ENCODE assay signal across 9 cellular contexts in the genomic region with DNA sequence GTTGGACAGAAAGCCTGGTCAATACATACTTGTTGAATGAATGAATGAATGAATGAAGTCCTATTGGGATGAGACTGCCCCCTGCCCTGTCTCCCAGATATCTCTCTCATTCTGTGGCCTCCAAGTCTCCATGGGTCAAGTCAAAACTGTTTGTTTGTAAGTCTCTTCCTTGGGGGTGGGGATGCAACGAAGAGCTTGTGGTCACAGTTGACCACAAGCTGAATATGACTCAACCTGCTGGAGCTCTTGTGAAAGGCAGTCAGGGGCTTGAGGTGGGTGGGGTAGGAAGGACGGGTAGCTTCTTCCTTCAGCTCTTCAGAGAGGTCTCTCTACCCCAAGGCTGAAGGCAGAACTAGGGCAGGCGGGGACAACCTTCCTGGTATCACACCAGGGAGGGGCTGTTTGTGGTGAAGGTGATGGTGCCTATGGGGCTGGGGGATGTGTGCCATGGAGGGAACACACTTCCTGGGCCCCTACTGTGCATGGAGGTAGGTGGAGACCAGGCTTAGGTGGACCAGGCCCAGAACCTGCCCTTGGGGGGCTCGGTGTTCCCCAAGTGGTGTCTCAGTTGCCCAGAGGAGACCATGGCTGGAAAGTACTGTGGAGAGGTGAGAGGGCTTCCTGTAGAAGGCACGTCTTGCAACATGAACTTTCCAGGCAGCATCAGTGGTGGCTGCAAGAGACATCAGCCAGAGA. TPM values are rescaled to one million over a fixed set of nuclear protein-coding genes. Genes with fewer than 3 reads are reported as not detected.
DNase-seq lines count a peak whose midpoint lies in the region; ATAC-seq, FAIRE-seq and TF ChIP-seq lines count a peak whose summit lies in the region.
"Had no signal": no experiment of that assay in that cellular context is flagged by ENCODE, and none has a peak within 500 bp of the region (broad histone marks: within the 10 kb centered on the region; RNA-seq: fewer than 3 reads in every experiment).

No MANE protein-coding gene starts in this region.

- no peak overlapping the region for H2AFZ ChIP-seq in HepG2 (ENCODE audit: low read length)

- 57 to 64% (median 63%) methylated on average over 3 to 5 of the region's 5 CpGs for WGBS in adrenal gland, 4 donors
- 33% methylated on average over 4 of the region's 5 CpGs for WGBS in HepG2 (ENCODE audit: low lambda C conversion rate)
- WGBS in thyroid gland, 2 donors = 49 to 69% methylated on average over 5 of the region's 5 CpGs

- no peaks in the 10 kb centered on the region for H4K20me1 ChIP-seq in HepG2 (ENCODE audit: insufficient read depth, low read length)

- peak; percentile 89 for ATAC-seq in HG03108 (IDR thresholded peaks at IDR 0.05; ENCODE audit: unreplicated experiment)
- ATAC-seq in HepG2 = no peak

- FAIRE-seq in GM18507 (lab: Jason Lieb, UNC) (peak; percentile 97), HepG2 (lab: Jason Lieb, UNC) (no peak)

- no peak overlapping the region for H3K9ac ChIP-seq in HepG2 (ENCODE audit: insufficient read depth, low read depth, low read length)

- no TSS peak for BruUV-seq in HepG2 (replicated peaks; lab: Mats Ljungman, UMichigan)

- TF ChIP-seq EP300 in HepG2 (IDR thresholded peaks at IDR 0.05; ENCODE audit: low read depth in 2 of 2, low read length in 2 of 2) (no peak), HepG2 (CRISPR knock-in tag; IDR thresholded peaks at IDR 0.05; ENCODE audit: borderline replicate concordance) (no peak)

- CTCF ChIA-PET in HepG2 (lab: Yijun Ruan, JAX; ENCODE audit: low intra/inter-chr PET ratio, low total read pairs) = no interaction called here

- H3K27me3 ChIP-seq in adrenal gland = no peaks in the 10 kb centered on the region
- H3K27me3 ChIP-seq in HepG2 (ENCODE audit: control insufficient read depth in 1 of 2, insufficient read depth in 2 of 2, low read length in 2 of 2) = no peaks in the 10 kb centered on the region; a peak in 1 of 5 replicates
- no peaks in the 10 kb centered on the region for H3K27me3 ChIP-seq in thyroid gland
- H3K27me3 ChIP-seq: suprapubic skin had no signal

- in situ Hi-C loops in HepG2 (cut with HindIII; ENCODE audit: extremely low pct_ligation_motif_present, low pct_unique_long_range_greater_than_20kb) = no loop called here

- H3K9me3 ChIP-seq in adrenal gland (replicated peaks in 1 of 3) = no peaks in the 10 kb centered on the region
- H3K9me3 ChIP-seq in HepG2 (ENCODE audit: low read length) = no peaks in the 10 kb centered on the region
- H3K9me3 ChIP-seq in thyroid gland = no peaks in the 10 kb centered on the region
- H3K9me3 ChIP-seq: suprapubic skin had no signal

- TF ChIP-seq CTCF in adrenal gland (IDR thresholded peaks at IDR 0.05) (no peak), HepG2 (CRISPR knock-in tag; IDR thresholded peaks at IDR 0.05) (no peak), thyroid gland (IDR thresholded peaks at IDR 0.05) (no peak)

- POLR2A ChIA-PET in HepG2 (lab: Yijun Ruan, JAX) = interaction anchor here (0.7 kb wide), 1 partner anchor 43 kb away, joined by 3 read pairs; no protein-coding TSS in a partner anchor

- no peaks in the 10 kb centered on the region for H3K79me2 ChIP-seq in HepG2 (ENCODE audit: insufficient read depth, low read length)

- H3K4me1 ChIP-seq in adrenal gland (replicated peaks in 1 of 2) (no peaks in the 10 kb centered on the region), HepG2 (ENCODE audit: insufficient read depth, low read length) (no peaks in the 10 kb centered on the region), thyroid gland (no peaks in the 10 kb centered on the region)

- intact Hi-C loops in adrenal gland (cut with DNase I) (no loop called here), HepG2 (cut with micrococcal nuclease; ENCODE audit: unreplicated experiment) (no loop called here), thyroid gland (cut with DNase I) (no loop called here)

- no peak for TF ChIP-seq POLR2A in adrenal gland (IDR thresholded peaks at IDR 0.05)
- TF ChIP-seq POLR2A in HepG2 (IDR thresholded peaks at IDR 0.05; ENCODE audit: insufficient read depth in 1 of 2, low read depth in 2 of 2, low read length in 2 of 2) = no peak
- TF ChIP-seq POLR2A in thyroid gland (IDR thresholded peaks at IDR 0.05) = no peak

- H3K4me3 ChIP-seq in adrenal gland (no peak overlapping the region), HepG2 (replicated peaks in 1 of 3; ENCODE audit: insufficient read depth in 1 of 3, low read depth in 2 of 3, low read length in 3 of 3) (no peak overlapping the region), thyroid gland (replicated peaks in 1 of 3) (no peak overlapping the region)
- H3K4me3 ChIP-seq: suprapubic skin had no signal

- H3K27ac ChIP-seq in adrenal gland (peak overlapping the region in 1 of 5 donors; percentile 41), HepG2 (ENCODE audit: extremely low read length, insufficient read depth, low read length) (no peak overlapping the region), thyroid gland (no peak overlapping the region)
- H3K27ac ChIP-seq: suprapubic skin had no signal

- no peak overlapping the region for H3K4me2 ChIP-seq in HepG2 (ENCODE audit: low read depth, low read length)

- TF ChIP-seq RAD21 in HepG2 (CRISPR knock-in tag; IDR thresholded peaks at IDR 0.05) = no peak

- H3K36me3 ChIP-seq in adrenal gland (replicated peaks in 1 of 2) (no peaks in the 10 kb centered on the region), HepG2 (replicated peaks in 1 of 2; ENCODE audit: control insufficient read depth in 1 of 2, insufficient read depth in 2 of 2, low read length in 2 of 2) (no peaks in the 10 kb centered on the region), thyroid gland (no peaks in the 10 kb centered on the region)
- H3K36me3 ChIP-seq: suprapubic skin had no signal

- DNase-seq in GM18507 (ENCODE audit: extremely low spot score, insufficient read length, low read depth) = peak; percentile 79
- peak; percentile 64 to 79 for DNase-seq in SW 1271 (lab: John Stamatoyannopoulos, UW)
- peak in 4 of 7 donors; percentile 35 to 67 (median 58) for DNase-seq in adrenal gland
- DNase-seq in HepG2 (ENCODE audit: low spot score) = no peak
- peak; percentile 5 to 11 for DNase-seq in thyroid gland
- DNase-seq in NCI-H2196 treated with DMSO at 0.1 percent for 48 hours (lab: John Stamatoyannopoulos, UW; ENCODE audit: unreplicated experiment) = no peak
- no peak for DNase-seq in NCI-H345 treated with DMSO at 0.1 percent for 48 hours (lab: John Stamatoyannopoulos, UW; ENCODE audit: unreplicated experiment)

RNA-seq across cellular contexts. Expression of a gene that starts 8.0 kb away (rescaled TPM):
- total RNA-seq in adrenal gland (10 to 100 TPM; 12.0 to 27.1 (median 22.0) TPM), HepG2 (2016; rRNA removed; fragmentation: Illumina TruSeq; extraction: Trizol) (0.09 and 0.13 TPM in 2 replicates), thyroid gland (10 to 100 TPM in 1 of 4 donors, 1 to 10 TPM in 3; 5.1 to 21.5 (median 6.0) TPM)
- polyA plus RNA-seq in adrenal gland (10 to 100 TPM in 2 of 3 donors, 1 to 10 TPM in 1; 4.9 to 62.5 (median 11.7) TPM), HepG2 (2011; rRNA removed) (0.13 and 0.34 TPM in 2 replicates)
- total RNA-seq in HepG2 (2016; cell fraction: cytosol; rRNA removed; fragmentation: Illumina TruSeq; extraction: Trizol; ENCODE audit: low read depth) = 0.20 and 0.26 TPM in 2 replicates
- 0.11 and 0.16 TPM in 2 replicates for total RNA-seq in HepG2 (2016; cell fraction: insoluble cytoplasmic fraction; rRNA removed; fragmentation: Illumina TruSeq; extraction: Trizol)
- 0.21 and 0.80 TPM in 2 replicates for total RNA-seq in HepG2 (2016; cell fraction: membrane; rRNA removed; fragmentation: Illumina TruSeq; extraction: Trizol)
- not detected in 2 replicates for total RNA-seq in HepG2 (2016; cell fraction: nucleus; rRNA removed; fragmentation: Illumina TruSeq; extraction: Trizol)
- polyA plus RNA-seq in HepG2 (2011; cell fraction: cytosol; rRNA removed) = 0.13 and 0.30 TPM in 2 replicates
- 0.40 and 0.64 TPM in 2 replicates for polyA plus RNA-seq in HepG2 (2011; cell fraction: nucleus; rRNA removed)
- polyA plus RNA-seq in HepG2 (2012) = 0.42 and 1.5 TPM in 2 replicates
- 0.25 and 0.37 TPM in 2 replicates for polyA plus RNA-seq in HepG2 (2016; cell fraction: cytosol; fragmentation: Illumina TruSeq; extraction: Trizol; ENCODE audit: low read depth)
- polyA plus RNA-seq in HepG2 (2016; cell fraction: insoluble cytoplasmic fraction; fragmentation: Illumina TruSeq; extraction: Trizol; ENCODE audit: low read depth) = 0.16 TPM in 1 of 2 replicates, not detected in the other
- 0.32 and 0.36 TPM in 2 replicates for polyA plus RNA-seq in HepG2 (2016; cell fraction: membrane; fragmentation: Illumina TruSeq; extraction: Trizol; ENCODE audit: low read depth)
- 0.17 and 0.21 TPM in 2 replicates for polyA plus RNA-seq in HepG2 (2016; cell fraction: nucleus; fragmentation: Illumina TruSeq; extraction: Trizol; ENCODE audit: insufficient read depth, low read depth)
- polyA minus RNA-seq in HepG2 (2011; rRNA and poly(A)+ RNA removed; ENCODE audit: low replicate concordance) = 0.42 and 0.63 TPM in 2 replicates
- not detected in 2 replicates for polyA minus RNA-seq in HepG2 (2011; cell fraction: cytosol; rRNA and poly(A)+ RNA removed)
- not detected in 2 replicates for polyA minus RNA-seq in HepG2 (2011; cell fraction: nucleus; rRNA and poly(A)+ RNA removed)

RNA-seq across cellular contexts. Expression of a gene that starts 41.3 kb away (rescaled TPM):
- total RNA-seq in adrenal gland = 100 to 1,000 TPM in 1 of 8 donors, 10 to 100 TPM in 6, 1 to 10 TPM in 1; 7.6 to 100 (median 25.8) TPM
- 100 to 1,000 TPM in 1 of 3 donors, 10 to 100 TPM in 1, 1 to 10 TPM in 1; 2.0 to 190 (median 57.4) TPM for polyA plus RNA-seq in adrenal gland
- 0.49 TPM in 1 of 2 replicates, not detected in the other for total RNA-seq in HepG2 (2016; rRNA removed; fragmentation: Illumina TruSeq; extraction: Trizol)
- total RNA-seq in HepG2 (2016; cell fraction: cytosol; rRNA removed; fragmentation: Illumina TruSeq; extraction: Trizol; ENCODE audit: low read depth) = not detected in 2 replicates
- 0.24 TPM in 1 of 2 replicates, not detected in the other for total RNA-seq in HepG2 (2016; cell fraction: insoluble cytoplasmic fraction; rRNA removed; fragmentation: Illumina TruSeq; extraction: Trizol)
- not detected in 2 replicates for total RNA-seq in HepG2 (2016; cell fraction: membrane; rRNA removed; fragmentation: Illumina TruSeq; extraction: Trizol)
- 1.2 TPM in 1 of 2 replicates, not detected in the other for total RNA-seq in HepG2 (2016; cell fraction: nucleus; rRNA removed; fragmentation: Illumina TruSeq; extraction: Trizol)
- 1.7 and 3.0 TPM in 2 replicates for polyA plus RNA-seq in HepG2 (2011; rRNA removed)
- 0.46 and 0.68 TPM in 2 replicates for polyA plus RNA-seq in HepG2 (2011; cell fraction: cytosol; rRNA removed)
- polyA plus RNA-seq in HepG2 (2011; cell fraction: nucleus; rRNA removed) = 33.0 and 37.3 TPM in 2 replicates
- polyA plus RNA-seq in HepG2 (2012) = 2.1 and 3.0 TPM in 2 replicates
- not detected in 2 replicates for polyA plus RNA-seq in HepG2 (2016; cell fraction: cytosol; fragmentation: Illumina TruSeq; extraction: Trizol; ENCODE audit: low read depth)
- not detected in 2 replicates for polyA plus RNA-seq in HepG2 (2016; cell fraction: insoluble cytoplasmic fraction; fragmentation: Illumina TruSeq; extraction: Trizol; ENCODE audit: low read depth)
- not detected in 2 replicates for polyA plus RNA-seq in HepG2 (2016; cell fraction: membrane; fragmentation: Illumina TruSeq; extraction: Trizol; ENCODE audit: low read depth)
- polyA plus RNA-seq in HepG2 (2016; cell fraction: nucleus; fragmentation: Illumina TruSeq; extraction: Trizol; ENCODE audit: insufficient read depth, low read depth) = 0.67 and 1.2 TPM in 2 replicates
- 1.9 and 2.8 TPM in 2 replicates for polyA minus RNA-seq in HepG2 (2011; rRNA and poly(A)+ RNA removed; ENCODE audit: low replicate concordance)
- polyA minus RNA-seq in HepG2 (2011; cell fraction: cytosol; rRNA and poly(A)+ RNA removed) = 0.79 TPM in 1 of 2 replicates, not detected in the other
- 7.1 and 8.1 TPM in 2 replicates for polyA minus RNA-seq in HepG2 (2011; cell fraction: nucleus; rRNA and poly(A)+ RNA removed)
- total RNA-seq in thyroid gland = 10 to 100 TPM in 3 of 4 donors, 1 to 10 TPM in 1; 7.6 to 20.9 (median 14.7) TPM

RNA-seq across cellular contexts. Expression of a gene that starts 55.2 kb away (rescaled TPM):
- 10 to 100 TPM; 17.5 to 64.6 (median 25.5) TPM for total RNA-seq in adrenal gland
- 100 to 1,000 TPM in 1 of 3 donors, 10 to 100 TPM in 1, 1 to 10 TPM in 1; 5.2 to 103 (median 49.6) TPM for polyA plus RNA-seq in adrenal gland
- 1.4 and 2.5 TPM in 2 replicates for total RNA-seq in HepG2 (2016; rRNA removed; fragmentation: Illumina TruSeq; extraction: Trizol)
- 2.2 and 2.4 TPM in 2 replicates for total RNA-seq in HepG2 (2016; cell fraction: cytosol; rRNA removed; fragmentation: Illumina TruSeq; extraction: Trizol; ENCODE audit: low read depth)
- 2.7 and 2.8 TPM in 2 replicates for total RNA-seq in HepG2 (2016; cell fraction: insoluble cytoplasmic fraction; rRNA removed; fragmentation: Illumina TruSeq; extraction: Trizol)
- total RNA-seq in HepG2 (2016; cell fraction: membrane; rRNA removed; fragmentation: Illumina TruSeq; extraction: Trizol) = 2.8 and 5.6 TPM in 2 replicates
- 3.3 and 3.4 TPM in 2 replicates for total RNA-seq in HepG2 (2016; cell fraction: nucleus; rRNA removed; fragmentation: Illumina TruSeq; extraction: Trizol)
- polyA plus RNA-seq in HepG2 (2011; rRNA removed) = 2.8 and 4.0 TPM in 2 replicates
- 1.9 and 2.9 TPM in 2 replicates for polyA plus RNA-seq in HepG2 (2011; cell fraction: cytosol; rRNA removed)
- 19.1 and 28.1 TPM in 2 replicates for polyA plus RNA-seq in HepG2 (2011; cell fraction: nucleus; rRNA removed)
- 5.5 and 7.5 TPM in 2 replicates for polyA plus RNA-seq in HepG2 (2012)
- 8.4 and 9.5 TPM in 2 replicates for polyA plus RNA-seq in HepG2 (2016; cell fraction: cytosol; fragmentation: Illumina TruSeq; extraction: Trizol; ENCODE audit: low read depth)
- polyA plus RNA-seq in HepG2 (2016; cell fraction: insoluble cytoplasmic fraction; fragmentation: Illumina TruSeq; extraction: Trizol; ENCODE audit: low read depth) = 10.1 and 10.3 TPM in 2 replicates
- 11.5 and 15.0 TPM in 2 replicates for polyA plus RNA-seq in HepG2 (2016; cell fraction: membrane; fragmentation: Illumina TruSeq; extraction: Trizol; ENCODE audit: low read depth)
- 20.2 and 25.1 TPM in 2 replicates for polyA plus RNA-seq in HepG2 (2016; cell fraction: nucleus; fragmentation: Illumina TruSeq; extraction: Trizol; ENCODE audit: insufficient read depth, low read depth)
- polyA minus RNA-seq in HepG2 (2011; rRNA and poly(A)+ RNA removed; ENCODE audit: low replicate concordance) = 2.0 and 7.2 TPM in 2 replicates
- polyA minus RNA-seq in HepG2 (2011; cell fraction: cytosol; rRNA and poly(A)+ RNA removed) = 3.4 and 7.1 TPM in 2 replicates
- polyA minus RNA-seq in HepG2 (2011; cell fraction: nucleus; rRNA and poly(A)+ RNA removed) = 2.6 and 4.6 TPM in 2 replicates
- 10 to 100 TPM in 3 of 4 donors, 1 to 10 TPM in 1; 9.1 to 44.3 (median 34.4) TPM for total RNA-seq in thyroid gland

Comparison
In these comparisons a context has a peak if more than half of its experiments do, and no peak if none do; other contexts are left out.
1. DNase-seq: peak in GM18507 (single experiment), SW 1271 (2 of 2), adrenal gland (4 of 7) and thyroid gland (2 of 2); none in HepG2 (single experiment), NCI-H2196 treated with DMSO at 0.1 percent for 48 hours (single experiment) and NCI-H345 treated with DMSO at 0.1 percent for 48 hours (single experiment).